In genomic region chr3:37765591-37766219, GRCh38 we compare ENCODE assay signal across 11 cellular contexts.
DNase-seq lines count a peak whose midpoint lies in the region; ATAC-seq and TF ChIP-seq lines count a peak whose summit lies in the region.
"Had no signal": no experiment of that assay in that cellular context is flagged by ENCODE, and none has a peak within 500 bp of the region (broad histone marks: within the 10 kb centered on the region; RNA-seq: fewer than 3 reads in every experiment).

No MANE protein-coding gene starts in this region.

- no peaks in the 10 kb centered on the region for H3K9me3 ChIP-seq in thoracic aorta

- peaks cover 69% of the 10 kb centered on the region for H3K4me1 Mint-ChIP-seq in mesothelial cell of epicardium

- H3K9me3 Mint-ChIP-seq in mesothelial cell of epicardium: no peaks in the 10 kb centered on the region
- H3K9me3 Mint-ChIP-seq: activated CD8-positive, alpha-beta T cell treated with anti-CD3 and anti-CD28 coated beads for 36 hours had no signal

- H3K27ac Mint-ChIP-seq in mesothelial cell of epicardium: peak overlapping the region; percentile 54
- H3K27ac Mint-ChIP-seq: activated CD8-positive, alpha-beta T cell treated with anti-CD3 and anti-CD28 coated beads for 36 hours had no signal

- H3K4me1 ChIP-seq in thoracic aorta (ENCODE audit: control insufficient read depth in 1 of 2, low read depth in 2 of 2): peaks cover 32 to 89% of the 10 kb centered on the region in 2 donors

- H3K4me3 ChIP-seq in thoracic aorta: peak overlapping the region; percentile 6

- TF ChIP-seq CTCF in mesothelial cell of epicardium (IDR thresholded peaks at IDR 0.05; ENCODE audit: unreplicated experiment) (no peak), thoracic aorta (IDR thresholded peaks at IDR 0.05) (no peak)

- no peaks in the 10 kb centered on the region for H3K36me3 ChIP-seq in thoracic aorta

- H3K4me3 Mint-ChIP-seq in mesothelial cell of epicardium: no peak overlapping the region
- H3K4me3 Mint-ChIP-seq: activated CD8-positive, alpha-beta T cell treated with anti-CD3 and anti-CD28 coated beads for 36 hours had no signal

- no peaks in the 10 kb centered on the region for H3K36me3 Mint-ChIP-seq in mesothelial cell of epicardium

- DNase-seq in SK-N-DZ (ENCODE audit: low spot score): peak; percentile 45
- DNase-seq in fibroblast of peridontal ligament (ENCODE audit: extremely low read depth): peak; percentile 70
- DNase-seq in mesothelial cell of epicardium (ENCODE audit: low spot score in 2 of 2, unreplicated experiment in 2 of 2): no peak
- no peak for DNase-seq in thoracic aorta (ENCODE audit: low spot score)
- no peak for DNase-seq in activated naive CD4-positive, alpha-beta T cell treated with Interleukin-2 at 50 U/mL for 16 hours
- no peak for DNase-seq in C1 segment of cervical spinal cord (lab: John Stamatoyannopoulos, UW)
- DNase-seq: activated CD8-positive, alpha-beta T cell treated with anti-CD3 and anti-CD28 coated beads for 36 hours; amniotic stem cell; NCI-H524 treated with DMSO at 0.1 percent for 48 hours had no signal

- no peaks in the 10 kb centered on the region for H3K27me3 ChIP-seq in thoracic aorta (replicated peaks; ENCODE audit: insufficient read depth)

- no peaks in the 10 kb centered on the region for H3K27me3 Mint-ChIP-seq in mesothelial cell of epicardium (ENCODE audit: low read depth)

- ATAC-seq in thoracic aorta (ENCODE audit: insufficient number of reproducible peaks, low FRiP score, low read depth): peak; percentile 55
- ATAC-seq in GM19395 (IDR thresholded peaks at IDR 0.05; ENCODE audit: unreplicated experiment): no peak
- ATAC-seq in HG03571 (IDR thresholded peaks at IDR 0.05; ENCODE audit: unreplicated experiment): no peak
- ATAC-seq: activated CD8-positive, alpha-beta T cell treated with anti-CD3 and anti-CD28 coated beads for 36 hours had no signal

- peak overlapping the region; percentile 71 to 77 for H3K27ac ChIP-seq in thoracic aorta

Comparison
In these comparisons a context has a peak if more than half of its experiments do, and no peak if none do; other contexts are left out.
1. DNase-seq: peak in SK-N-DZ (single experiment) and fibroblast of peridontal ligament (single experiment); none in mesothelial cell of epicardium (0 of 2), thoracic aorta (single experiment), activated naive CD4-positive, alpha-beta T cell treated with Interleukin-2 at 50 U/mL for 16 hours (single experiment) and C1 segment of cervical spinal cord (0 of 14).